ENCODE assay signal across 1 cellular context in genomic region chr6:133886104-133886503, GRCh38.
A peak's percentile ranks its signal among the peaks of the same experiment; 100 is the strongest.
TF ChIP-seq lines count a peak whose summit lies in the region.

No MANE protein-coding gene starts in this region.

TF ChIP-seq in HEK293, 187 proteins besides CTCF, POLR2A, EP300 and RAD21 (continued from another document):
- TF ChIP-seq, protein P1, sequence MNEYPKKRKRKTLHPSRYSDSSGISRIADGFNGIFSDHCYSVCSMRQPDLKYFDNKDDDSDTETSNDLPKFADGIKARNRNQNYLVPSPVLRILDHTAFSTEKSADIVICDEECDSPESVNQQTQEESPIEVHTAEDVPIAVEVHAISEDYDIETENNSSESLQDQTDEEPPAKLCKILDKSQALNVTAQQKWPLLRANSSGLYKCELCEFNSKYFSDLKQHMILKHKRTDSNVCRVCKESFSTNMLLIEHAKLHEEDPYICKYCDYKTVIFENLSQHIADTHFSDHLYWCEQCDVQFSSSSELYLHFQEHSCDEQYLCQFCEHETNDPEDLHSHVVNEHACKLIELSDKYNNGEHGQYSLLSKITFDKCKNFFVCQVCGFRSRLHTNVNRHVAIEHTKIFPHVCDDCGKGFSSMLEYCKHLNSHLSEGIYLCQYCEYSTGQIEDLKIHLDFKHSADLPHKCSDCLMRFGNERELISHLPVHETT (tag by site-specific recombination; IDR thresholded peaks at IDR 0.05), result no peak
- TF ChIP-seq KLF10 (tag by site-specific recombination; IDR thresholded peaks at IDR 0.05), result peak; percentile 31; the same call in 1 of the 2 replicates
TF ChIP-seq in HEK293: peak in this region for 15.
